ENCODE assay signal across 27 cellular contexts in genomic region chr9:98227883-98228282, GRCh38. TPM values are rescaled to one million over a fixed set of nuclear protein-coding genes. Genes with fewer than 3 reads are reported as not detected.
DNase-seq lines count a peak whose midpoint lies in the region; ATAC-seq and TF ChIP-seq lines count a peak whose summit lies in the region.
"Had no signal": no experiment of that assay in that cellular context is flagged by ENCODE, and none has a peak within 500 bp of the region (broad histone marks: within the 10 kb centered on the region; RNA-seq: fewer than 3 reads in every experiment).

No MANE protein-coding gene starts in this region.

- no peak for ATAC-seq in GM18517 (IDR thresholded peaks at IDR 0.05; ENCODE audit: unreplicated experiment)
- ATAC-seq: CD8-positive, alpha-beta T cell; HCT116; naive thymus-derived CD4-positive, alpha-beta T cell; stimulated activated memory B cell treated with anti-CD40 and anti-IgM and Interleukin-4, amounts not matched to agents 10 μg/mL and 1 μg/mL and 100 μg/mL, for 72 hours had no signal

- intact Hi-C loops in CD4-positive, alpha-beta memory T cell (cut with micrococcal nuclease) = no loop called here

- H3K36me3 Mint-ChIP-seq in progenitor cell of endocrine pancreas (ENCODE audit: insufficient read depth) = peaks cover 5% of the 10 kb centered on the region
- H3K36me3 Mint-ChIP-seq in CD4-positive, alpha-beta memory T cell = peaks cover 36 to 58% of the 10 kb centered on the region in 2 donors
- H3K36me3 Mint-ChIP-seq: activated naive CD8-positive, alpha-beta T cell treated with anti-CD3 and anti-CD28 coated beads, Interleukin-2, amount 10 ng/mL, durations not matched to agents 7 days and 5 days; mesothelial cell of epicardium had no signal

- H3K27me3 Mint-ChIP-seq in progenitor cell of endocrine pancreas = no peaks in the 10 kb centered on the region
- no peaks in the 10 kb centered on the region for H3K27me3 Mint-ChIP-seq in CD4-positive, alpha-beta memory T cell
- H3K27me3 Mint-ChIP-seq: activated naive CD8-positive, alpha-beta T cell treated with anti-CD3 and anti-CD28 coated beads, Interleukin-2, amount 10 ng/mL, durations not matched to agents 7 days and 5 days; B cell; naive thymus-derived CD4-positive, alpha-beta T cell; stimulated activated memory B cell treated with anti-CD40 and anti-IgM and Interleukin-4, amounts not matched to agents 10 μg/mL and 1 μg/mL and 100 μg/mL, for 72 hours had no signal

- peak overlapping the region; percentile 21 for H3K27ac ChIP-seq in AG04450 (ENCODE audit: low read depth, low read length)
- H3K27ac ChIP-seq in RWPE1 = peak overlapping the region; percentile 63
- peak overlapping the region; percentile 90 for H3K27ac ChIP-seq in liver (ENCODE audit: low read depth in 1 of 2, low read length in 2 of 2)
- no peak overlapping the region for H3K27ac ChIP-seq in CD4-positive, alpha-beta memory T cell (ENCODE audit: low read depth, low read length)
- H3K27ac ChIP-seq: ascending aorta, cardiac muscle cell had no signal

- H3K4me3 ChIP-seq in AG04450 (ENCODE audit: low read depth, low read length) (no peak overlapping the region), liver (ENCODE audit: low read depth in 1 of 3, low read length in 3 of 3) (no peak overlapping the region)
- no peak overlapping the region for H3K4me3 ChIP-seq in CD4-positive, alpha-beta memory T cell (ENCODE audit: low read length in 2 of 2)
- H3K4me3 ChIP-seq: ascending aorta, cardiac muscle cell had no signal

- H3K4me1 ChIP-seq in liver (ENCODE audit: control insufficient read depth in 4 of 4, insufficient read depth in 4 of 4, low read length in 3 of 4) = peaks cover 15 to 58% (median 36%) of the 10 kb centered on the region in 4 donors
- no peaks in the 10 kb centered on the region for H3K4me1 ChIP-seq in CD4-positive, alpha-beta memory T cell (ENCODE audit: insufficient read depth, low read length)
- H3K4me1 ChIP-seq: ascending aorta had no signal

- H3K9ac ChIP-seq in liver (ENCODE audit: low read depth in 1 of 2, low read length in 2 of 2) = peak overlapping the region; percentile 58 to 83
- H3K9ac ChIP-seq: SK-N-SH had no signal

- H3K4me1 Mint-ChIP-seq in progenitor cell of endocrine pancreas (ENCODE audit: low read depth) = peaks cover 27% of the 10 kb centered on the region
- peaks cover 0 to 8% (median 2%) of the 10 kb centered on the region in 4 donors for H3K4me1 Mint-ChIP-seq in CD4-positive, alpha-beta memory T cell
- H3K4me1 Mint-ChIP-seq: stimulated activated memory B cell treated with anti-CD40 and anti-IgM and Interleukin-4, amounts not matched to agents 10 μg/mL and 1 μg/mL and 100 μg/mL, for 72 hours had no signal

- H3K27me3 ChIP-seq in AG04450 (ENCODE audit: control insufficient read depth, insufficient read depth, low read length) (no peaks in the 10 kb centered on the region), liver (ENCODE audit: control insufficient read depth in 4 of 4, insufficient read depth in 4 of 4, low read length in 3 of 4) (no peaks in the 10 kb centered on the region)
- H3K27me3 ChIP-seq in CD4-positive, alpha-beta memory T cell (ENCODE audit: insufficient read depth, low read length) = no peaks in the 10 kb centered on the region
- H3K27me3 ChIP-seq: ascending aorta, cardiac muscle cell had no signal

- CTCF ChIA-PET in AG04450 (lab: Charles Lee) (no interaction called here), RWPE1 (lab: Yijun Ruan, JAX) (interaction anchor here (1.2 kb wide), 1 partner anchor 18 kb away, joined by 4 read pairs; no protein-coding TSS in a partner anchor)
- CTCF ChIA-PET in CD4-positive, alpha-beta memory T cell (lab: Charles Lee; ENCODE audit: partially characterized antibody) = no interaction called here

- no peak for DNase-seq in AG04450 (ENCODE audit: low read depth, low spot score)
- DNase-seq in RWPE1 (ENCODE audit: low spot score) = no peak
- DNase-seq in progenitor cell of endocrine pancreas (ENCODE audit: low spot score, unreplicated experiment) = no peak
- no peak for DNase-seq in DMS53 (lab: John Stamatoyannopoulos, UW)
- no peak for DNase-seq in hepatic stellate cell (ENCODE audit: low spot score)
- DNase-seq in CD4-positive, alpha-beta memory T cell = no peak
- DNase-seq: activated gamma-delta T cell treated with Interleukin-2 at 50 U/mL for 16 hours; activated naive CD8-positive, alpha-beta T cell treated with anti-CD3 and anti-CD28 coated beads, Interleukin-2, amount 10 ng/mL, durations not matched to agents 7 days and 5 days; activated T-cell treated with anti-CD3 and anti-CD28 coated beads, Interleukin-2, amount 50 U/mL, for 48 hours; CD8-positive, alpha-beta T cell; glutamatergic neuron; islet precursor cell; MV-4-11; naive thymus-derived CD4-positive, alpha-beta T cell; NCI-H1436; NCI-H2081 treated with DMSO at 0.1 percent for 48 hours; NCI-H82; occipital lobe; SK-N-SH had no signal

- WGBS in liver = 44% methylated on average over 7 of the region's 7 CpGs

- no peak for TF ChIP-seq RAD21 in liver (IDR thresholded peaks at IDR 0.05)

- no peaks in the 10 kb centered on the region for H3K36me3 ChIP-seq in liver (ENCODE audit: control insufficient read depth in 4 of 4, insufficient read depth in 3 of 4, low read depth in 1 of 4, low read length in 3 of 4)
- peaks cover 16% of the 10 kb centered on the region for H3K36me3 ChIP-seq in CD4-positive, alpha-beta memory T cell (ENCODE audit: insufficient read depth, low read length)
- H3K36me3 ChIP-seq: cardiac muscle cell had no signal

- no peaks in the 10 kb centered on the region for H3K9me3 ChIP-seq in AG04450 (ENCODE audit: control insufficient read depth, insufficient read depth, low read length)
- no peaks in the 10 kb centered on the region for H3K9me3 ChIP-seq in liver (ENCODE audit: control insufficient read depth in 4 of 4, low read length in 3 of 4)
- no peaks in the 10 kb centered on the region for H3K9me3 ChIP-seq in CD4-positive, alpha-beta memory T cell (ENCODE audit: control insufficient read depth in 1 of 2, low read length in 2 of 2)
- H3K9me3 ChIP-seq: ascending aorta, SK-N-SH had no signal

- H3K4me3 Mint-ChIP-seq in progenitor cell of endocrine pancreas (ENCODE audit: low read depth) = no peak overlapping the region
- H3K4me3 Mint-ChIP-seq in CD4-positive, alpha-beta memory T cell = no peak overlapping the region
- H3K4me3 Mint-ChIP-seq: activated naive CD8-positive, alpha-beta T cell treated with anti-CD3 and anti-CD28 coated beads, Interleukin-2, amount 10 ng/mL, durations not matched to agents 7 days and 5 days; B cell; CD8-positive, alpha-beta T cell; mesothelial cell of epicardium; naive thymus-derived CD4-positive, alpha-beta T cell; stimulated activated memory B cell treated with anti-CD40 and anti-IgM and Interleukin-4, amounts not matched to agents 10 μg/mL and 1 μg/mL and 100 μg/mL, for 72 hours had no signal

- TF ChIP-seq CTCF in AG04450 (IDR thresholded peaks at IDR 0.05; ENCODE audit: low read depth, low read length) (no peak), RWPE1 (conservative IDR thresholded peaks at IDR 0.05; ENCODE audit: low read depth) (no peak), liver (IDR thresholded peaks at IDR 0.05; ENCODE audit: low read depth, low read length, missing input control) (no peak), progenitor cell of endocrine pancreas (IDR thresholded peaks at IDR 0.05; ENCODE audit: unreplicated experiment) (no peak)

- POLR2A ChIA-PET in AG04450 (lab: Yijun Ruan, JAX) = no interaction called here
- POLR2A ChIA-PET in RWPE1 (lab: Yijun Ruan, JAX; ENCODE audit: low non-redundant PET) = no interaction called here
- POLR2A ChIA-PET in CD4-positive, alpha-beta memory T cell (lab: Charles Lee; ENCODE audit: partially characterized antibody) = no interaction called here

- no peaks in the 10 kb centered on the region for H3K9me3 Mint-ChIP-seq in progenitor cell of endocrine pancreas (ENCODE audit: low read depth)
- peaks cover 0 to 2% (median 0%) of the 10 kb centered on the region in 8 donors for H3K9me3 Mint-ChIP-seq in CD4-positive, alpha-beta memory T cell
- H3K9me3 Mint-ChIP-seq: activated naive CD8-positive, alpha-beta T cell treated with anti-CD3 and anti-CD28 coated beads, Interleukin-2, amount 10 ng/mL, durations not matched to agents 7 days and 5 days; CD8-positive, alpha-beta T cell; mesothelial cell of epicardium; naive thymus-derived CD4-positive, alpha-beta T cell; stimulated activated memory B cell treated with anti-CD40 and anti-IgM and Interleukin-4, amounts not matched to agents 10 μg/mL and 1 μg/mL and 100 μg/mL, for 72 hours had no signal

- H3K27ac Mint-ChIP-seq in progenitor cell of endocrine pancreas = peak overlapping the region; percentile 58
- H3K27ac Mint-ChIP-seq in CD4-positive, alpha-beta memory T cell = no peak overlapping the region
- H3K27ac Mint-ChIP-seq: activated naive CD8-positive, alpha-beta T cell treated with anti-CD3 and anti-CD28 coated beads, Interleukin-2, amount 10 ng/mL, durations not matched to agents 7 days and 5 days; B cell; CD8-positive, alpha-beta T cell; mesothelial cell of epicardium; stimulated activated memory B cell treated with anti-CD40 and anti-IgM and Interleukin-4, amounts not matched to agents 10 μg/mL and 1 μg/mL and 100 μg/mL, for 72 hours had no signal

TF ChIP-seq in liver, 16 proteins besides CTCF, POLR2A, EP300 and RAD21 (continues in another document):
- no peak for TF ChIP-seq FOXA1 (IDR thresholded peaks at IDR 0.05)
- no peak for TF ChIP-seq ATF3 (IDR thresholded peaks at IDR 0.05)

RNA-seq across cellular contexts. Expression of gene TBC1D2, which starts 27.6 kb away (rescaled TPM):
- 17.2 and 21.9 TPM in 2 replicates for polyA plus RNA-seq in AG04450 (2011; rRNA removed)
- polyA minus RNA-seq in AG04450 (2011; rRNA and poly(A)+ RNA removed) = 22.3 and 27.7 TPM in 2 replicates
- 1 to 10 TPM; 2.8 to 5.1 TPM for total RNA-seq in liver
- 1 to 10 TPM; 2.8 to 4.7 TPM for polyA plus RNA-seq in liver
- 8.4 and 8.5 TPM in 2 replicates for total RNA-seq in progenitor cell of endocrine pancreas
- 10 to 100 TPM; 11.2 to 11.4 TPM for total RNA-seq in CD4-positive, alpha-beta memory T cell
- polyA plus RNA-seq in CD4-positive, alpha-beta memory T cell = 10 to 100 TPM in 1 of 2 donors, 1 to 10 TPM in 1; 2.1 to 11.0 TPM

RNA-seq across cellular contexts. Expression of gene CORO2A, which starts 35.4 kb away (rescaled TPM):
- polyA plus RNA-seq in AG04450 (2011; rRNA removed) (1.4 TPM in 2 replicates), liver (1 to 10 TPM; 1.2 to 1.5 TPM)
- 1.9 and 2.4 TPM in 2 replicates for polyA minus RNA-seq in AG04450 (2011; rRNA and poly(A)+ RNA removed)
- total RNA-seq in liver (1 to 10 TPM; 1.3 to 2.8 TPM), progenitor cell of endocrine pancreas (6.0 and 7.0 TPM in 2 replicates)
- total RNA-seq in CD4-positive, alpha-beta memory T cell = 1 to 10 TPM; 8.3 to 8.6 TPM
- 10 to 100 TPM in 1 of 2 donors, 1 to 10 TPM in 1; 4.4 to 11.9 TPM for polyA plus RNA-seq in CD4-positive, alpha-beta memory T cell
